ENCODE assay signal across 7 cellular contexts in genomic region chr6:166556871-166557322, GRCh38. TPM values are rescaled to one million over a fixed set of nuclear protein-coding genes. Genes with fewer than 3 reads are reported as not detected.
DNase-seq lines count a peak whose midpoint lies in the region; ATAC-seq and TF ChIP-seq lines count a peak whose summit lies in the region.

No MANE protein-coding gene starts in this region.

- H3K27me3 Mint-ChIP-seq in GM23338 (ENCODE audit: insufficient read depth, low read depth, poor library complexity): peaks cover 5% of the 10 kb centered on the region
- H3K27me3 Mint-ChIP-seq in activated naive CD8-positive, alpha-beta T cell treated with anti-CD3 and anti-CD28 coated beads, Interleukin-2, amount 50 U/mL, for 24 hours: peaks cover 3% of the 10 kb centered on the region

- POLR2A ChIA-PET in PC-3 (lab: Charles Lee; ENCODE audit: unreplicated experiment): interaction anchor here (0.6 kb wide), 1 partner anchor 15 kb away, joined by 4 read pairs; no protein-coding TSS in a partner anchor

- intact Hi-C loops in PC-3 (cut with micrococcal nuclease): loop anchor here (1.0 to 10.0 kb wide), 5 partner anchors 16 to 168 kb away; partner anchors contain the start of gene RPS6KA2

- no peak overlapping the region for H3K4me2 ChIP-seq in GM23338
- H3K4me2 ChIP-seq in PC-3 (ENCODE audit: low read length): peak overlapping the region; percentile 82

- no peak overlapping the region for H3K4me3 ChIP-seq in GM23338
- peak overlapping the region; percentile 53; the same call in 1 of the 2 replicates for H3K4me3 ChIP-seq in PC-3 (ENCODE audit: low read length)
- peak overlapping the region; percentile 3 for H3K4me3 ChIP-seq in epithelial cell of esophagus (ENCODE audit: low read length)
- H3K4me3 ChIP-seq in mucosa of stomach (ENCODE audit: low read length): peak overlapping the region; percentile 3

- no peak overlapping the region for H3K27ac ChIP-seq in GM23338 (ENCODE audit: low read depth)
- H3K27ac ChIP-seq in PC-3 (ENCODE audit: low read length): peak overlapping the region; percentile 93

- no peaks in the 10 kb centered on the region; the same call in 2 of the 3 replicates for H3K9me3 Mint-ChIP-seq in GM23338
- H3K9me3 Mint-ChIP-seq in activated naive CD8-positive, alpha-beta T cell treated with anti-CD3 and anti-CD28 coated beads, Interleukin-2, amount 50 U/mL, for 24 hours: peaks cover 20% of the 10 kb centered on the region

- H3F3A ChIP-seq in GM23338 (replicated peaks; ENCODE audit: low read depth): no peaks in the 10 kb centered on the region
- peaks cover 5% of the 10 kb centered on the region for H3F3A ChIP-seq in PC-3 (ENCODE audit: low read length, unreplicated experiment)

- H3K4me1 Mint-ChIP-seq in GM23338: peaks cover 67% of the 10 kb centered on the region
- H3K4me1 Mint-ChIP-seq in activated naive CD8-positive, alpha-beta T cell treated with anti-CD3 and anti-CD28 coated beads, Interleukin-2, amount 50 U/mL, for 24 hours: peaks cover 10% of the 10 kb centered on the region

- H3K36me3 ChIP-seq in GM23338 (ENCODE audit: insufficient read depth): no peaks in the 10 kb centered on the region
- H3K36me3 ChIP-seq in PC-3 (ENCODE audit: low read depth, low read length): no peaks in the 10 kb centered on the region
- no peaks in the 10 kb centered on the region for H3K36me3 ChIP-seq in mucosa of stomach (ENCODE audit: control insufficient read depth, insufficient read depth, low read length)

- no TSS peak for BruUV-seq in PC-3 (replicated peaks; lab: Mats Ljungman, UMichigan)

- H3K27me3 ChIP-seq in GM23338 (ENCODE audit: insufficient read depth): no peaks in the 10 kb centered on the region
- H3K27me3 ChIP-seq in PC-3 (ENCODE audit: low read length): no peaks in the 10 kb centered on the region
- H3K27me3 ChIP-seq in mucosa of stomach (ENCODE audit: control insufficient read depth, insufficient read depth, low read length): no peaks in the 10 kb centered on the region

- H3K4me1 ChIP-seq in GM23338 (ENCODE audit: insufficient read depth) (peaks cover 60% of the 10 kb centered on the region), PC-3 (ENCODE audit: insufficient read depth, low read length) (peaks cover 43% of the 10 kb centered on the region), mucosa of stomach (ENCODE audit: control insufficient read depth, insufficient read depth, low read length) (peaks cover 11% of the 10 kb centered on the region)

- H2AFZ ChIP-seq in GM23338 (no peak overlapping the region), PC-3 (ENCODE audit: low read length) (peak overlapping the region; percentile 65)

- peak overlapping the region; percentile 86 for H3K9ac ChIP-seq in PC-3 (ENCODE audit: low read length)
- peak overlapping the region; percentile 44 for H3K9ac ChIP-seq in mucosa of stomach (ENCODE audit: low read length)

- peak; percentile 48 for DNase-seq in GM23338 (ENCODE audit: low spot score)
- peak; percentile 96 for DNase-seq in PC-3
- DNase-seq in epithelial cell of esophagus (ENCODE audit: low read depth): peak; percentile 99
- DNase-seq in NCI-H2081 treated with DMSO at 0.1 percent for 48 hours (lab: John Stamatoyannopoulos, UW): no peak
- DNase-seq in HuH-7.5 (ENCODE audit: low spot score): no peak
- no peak for DNase-seq in activated naive CD8-positive, alpha-beta T cell treated with anti-CD3 and anti-CD28 coated beads, Interleukin-2, amount 50 U/mL, for 24 hours

- H3K27ac Mint-ChIP-seq in GM23338: no peak overlapping the region
- H3K27ac Mint-ChIP-seq in activated naive CD8-positive, alpha-beta T cell treated with anti-CD3 and anti-CD28 coated beads, Interleukin-2, amount 50 U/mL, for 24 hours: no peak overlapping the region

- H4K20me1 ChIP-seq in GM23338 (replicated peaks; ENCODE audit: insufficient read depth) (peaks cover 5% of the 10 kb centered on the region; the same call in 1 of the 2 replicates), PC-3 (ENCODE audit: low read length) (no peaks in the 10 kb centered on the region)

- no peaks in the 10 kb centered on the region for H3K9me2 ChIP-seq in GM23338 (ENCODE audit: insufficient read depth)
- no peaks in the 10 kb centered on the region for H3K9me2 ChIP-seq in PC-3 (replicated peaks; ENCODE audit: low read length)

- H3K79me2 ChIP-seq in GM23338 (replicated peaks; ENCODE audit: insufficient read depth): peaks cover 68% of the 10 kb centered on the region
- no peaks in the 10 kb centered on the region for H3K79me2 ChIP-seq in PC-3 (ENCODE audit: low read length)

- TF ChIP-seq CTCF in GM23338 (conservative IDR thresholded peaks at IDR 0.05; ENCODE audit: low read depth in 2 of 2) (no peak), PC-3 (conservative IDR thresholded peaks at IDR 0.05; ENCODE audit: low read depth, low read length) (no peak), epithelial cell of esophagus (IDR thresholded peaks at IDR 0.05; ENCODE audit: insufficient read depth, low read depth, low read length, missing control alignments) (no peak)

- H3K4me3 Mint-ChIP-seq in GM23338: no peak overlapping the region
- no peak overlapping the region for H3K4me3 Mint-ChIP-seq in activated naive CD8-positive, alpha-beta T cell treated with anti-CD3 and anti-CD28 coated beads, Interleukin-2, amount 50 U/mL, for 24 hours

- H3K9me3 ChIP-seq in PC-3 (ENCODE audit: low read length): no peaks in the 10 kb centered on the region
- H3K9me3 ChIP-seq in mucosa of stomach (ENCODE audit: control insufficient read depth, low read length): no peaks in the 10 kb centered on the region

- ATAC-seq in GM23338 (no peak), PC-3 (peak; percentile 93)
- ATAC-seq in activated naive CD8-positive, alpha-beta T cell treated with anti-CD3 and anti-CD28 coated beads, Interleukin-2, amount 50 U/mL, for 24 hours: no peak

- H3K36me3 Mint-ChIP-seq in GM23338 (ENCODE audit: low read depth): no peaks in the 10 kb centered on the region; the same call in 1 of the 3 replicates
- peaks cover 4% of the 10 kb centered on the region for H3K36me3 Mint-ChIP-seq in activated naive CD8-positive, alpha-beta T cell treated with anti-CD3 and anti-CD28 coated beads, Interleukin-2, amount 50 U/mL, for 24 hours (ENCODE audit: low read depth)

- CTCF ChIA-PET in PC-3 (lab: Charles Lee): interaction anchor here (0.7 to 1.6 kb wide), 4 partner anchors 11 to 70 kb away, joined by 3 to 4 read pairs (median 4); partner anchors contain the start of gene RPS6KA2

TF ChIP-seq in GM23338, 12 proteins besides CTCF, POLR2A, EP300 and RAD21 (continues in another document):
- TF ChIP-seq EZH2phosphoT487 (IDR thresholded peaks at IDR 0.05; ENCODE audit: unreplicated experiment) (no peak), ZNF114 (CRISPR knock-in tag; IDR thresholded peaks at IDR 0.05) (no peak), POLR2AphosphoS5 (IDR thresholded peaks at IDR 0.05; ENCODE audit: low read depth) (no peak), EZH2 (IDR thresholded peaks at IDR 0.05; ENCODE audit: low read depth, unreplicated experiment) (no peak), CREB1 (CRISPR knock-in tag; IDR thresholded peaks at IDR 0.05; ENCODE audit: low read depth) (no peak), ZNF331 (CRISPR knock-in tag; IDR thresholded peaks at IDR 0.05; ENCODE audit: low read depth) (no peak)

RNA-seq across cellular contexts. Expression of gene RAMACL, which starts 29.6 kb away (rescaled TPM):
- total RNA-seq in GM23338 (2014; rRNA removed; shearing (Covaris generic)): 4.0 and 4.2 TPM in 2 replicates
- 0.61 and 0.68 TPM in 2 replicates for polyA plus RNA-seq in GM23338 (2016; fragmentation: Nextera tagmentation; extraction: Ambion mirVana)
- total RNA-seq in PC-3 (2014; rRNA removed): 0.26 and 0.92 TPM in 2 replicates

Comparison
In these comparisons a context has a peak if more than half of its experiments do, and no peak if none do; other contexts are left out.
1. DNase-seq: peak in GM23338 (single experiment), PC-3 (single experiment) and epithelial cell of esophagus (single experiment); none in NCI-H2081 treated with DMSO at 0.1 percent for 48 hours (single experiment), HuH-7.5 (single experiment) and activated naive CD8-positive, alpha-beta T cell treated with anti-CD3 and anti-CD28 coated beads, Interleukin-2, amount 50 U/mL, for 24 hours (single experiment).